In the genomic region with DNA sequence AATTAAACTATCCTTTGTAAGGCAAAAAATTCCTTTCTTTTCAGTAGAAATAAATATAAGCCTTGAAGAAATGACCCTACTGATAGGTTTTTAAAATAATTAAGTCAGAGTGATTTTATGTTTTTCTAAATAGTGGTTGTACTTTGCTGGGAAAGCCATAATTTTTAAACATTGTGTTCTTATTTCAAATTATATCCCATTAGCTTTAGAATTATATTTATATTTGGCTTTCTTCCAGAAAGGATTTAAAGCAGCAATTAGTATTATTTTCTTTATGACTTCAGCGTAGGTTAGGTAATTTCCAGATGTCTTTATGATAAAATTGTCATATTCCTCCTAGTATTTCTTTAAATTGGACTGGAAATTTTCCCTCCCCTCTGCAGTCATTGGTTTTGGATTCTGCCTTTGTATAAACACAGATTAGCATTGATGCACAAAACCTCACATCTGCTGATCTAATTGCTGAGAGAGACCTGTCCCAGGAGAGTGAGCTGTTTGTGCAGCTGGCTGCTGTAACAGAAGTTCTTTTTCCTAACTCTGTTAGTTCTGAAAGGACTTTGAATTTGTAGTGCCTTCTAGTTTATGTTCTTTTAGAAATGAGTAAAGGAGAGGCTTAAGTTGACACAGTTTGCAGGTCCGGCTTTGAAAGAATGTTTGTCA, we compare ENCODE assay signal across 11 cellular contexts. TPM values are rescaled to one million over a fixed set of nuclear protein-coding genes. Genes with fewer than 3 reads are reported as not detected.
DNase-seq lines count a peak whose midpoint lies in the region; FAIRE-seq and TF ChIP-seq lines count a peak whose summit lies in the region.
"Had no signal": no experiment of that assay in that cellular context is flagged by ENCODE, and none has a peak within 500 bp of the region (broad histone marks: within the 10 kb centered on the region; RNA-seq: fewer than 3 reads in every experiment).

No MANE protein-coding gene starts in this region.

- peak; percentile 69 for FAIRE-seq in endothelial cell of umbilical vein (lab: Jason Lieb, UNC)
- FAIRE-seq: GM12892, H1 had no signal

- CTCF ChIA-PET in endothelial cell of umbilical vein (lab: Charles Lee) = interaction anchor here (0.8 to 5.6 kb wide), 3 partner anchors 11 to 289 kb away, joined by 3 to 43 read pairs (median 5); no protein-coding TSS in a partner anchor

- no TSS peak for BruUV-seq in endothelial cell of umbilical vein (replicated peaks; lab: Mats Ljungman, UMichigan)

- H3K27me3 ChIP-seq in endothelial cell of umbilical vein (ENCODE audit: control insufficient read depth in 2 of 2, insufficient read depth in 2 of 2, low read length in 2 of 2) = no peaks in the 10 kb centered on the region

- peaks cover 10 to 12% of the 10 kb centered on the region in 2 experiments for H3K36me3 ChIP-seq in endothelial cell of umbilical vein (ENCODE audit: control insufficient read depth in 2 of 2, extremely low read depth in 1 of 2, insufficient read depth in 2 of 2, low read length in 2 of 2)

- DNase-seq in NCI-H1417 (lab: John Stamatoyannopoulos, UW) (peak in 2 of 3 experiments; percentile 35 to 80), NCI-H1417 treated with DMSO at 0.1 percent for 48 hours (lab: John Stamatoyannopoulos, UW) (no peak), NCI-H524 treated with DMSO at 0.1 percent for 48 hours (lab: John Stamatoyannopoulos, UW) (peak; percentile 54), endothelial cell of umbilical vein (ENCODE audit: low read depth, low spot score) (peak; percentile 30), smooth muscle cell of the brain vasculature (ENCODE audit: low read depth, low spot score) (peak; percentile 85), iPS-NIHi11 (ENCODE audit: low spot score) (no peak), SW 1271 (lab: John Stamatoyannopoulos, UW) (no peak), 8988T (no peak)
- DNase-seq: activated effector memory CD4-positive, alpha-beta T cell treated with anti-CD3 and anti-CD28 coated beads, Interleukin-2, amount 50 U/mL, for 16 hours had no signal

- no peaks in the 10 kb centered on the region for H3K9me3 ChIP-seq in endothelial cell of umbilical vein (replicated peaks; ENCODE audit: control insufficient read depth, insufficient read depth, low read length)

- peak overlapping the region; percentile 34 for H3K27ac ChIP-seq in endothelial cell of umbilical vein (ENCODE audit: insufficient read depth, low read depth, low read length)

- TF ChIP-seq CTCF in endothelial cell of umbilical vein (IDR thresholded peaks at IDR 0.05; ENCODE audit: extremely low read depth in 1 of 2, insufficient read depth in 1 of 2, low read depth in 1 of 2, low read length in 2 of 2) = no peak

- dilution Hi-C loops in endothelial cell of umbilical vein (cut with MboI; ENCODE audit: extremely low pct_ligation_motif_present, low sequenced_read_pairs) = no loop called here

- no peak overlapping the region for H3K4me2 ChIP-seq in endothelial cell of umbilical vein (ENCODE audit: insufficient read depth, low read length)

- H4K20me1 ChIP-seq in endothelial cell of umbilical vein (replicated peaks; ENCODE audit: control insufficient read depth, extremely low read depth, insufficient read depth, low read length) = no peaks in the 10 kb centered on the region

- POLR2A ChIA-PET in endothelial cell of umbilical vein (lab: Charles Lee) = no interaction called here

- no peak overlapping the region for H2AFZ ChIP-seq in endothelial cell of umbilical vein (ENCODE audit: low read depth, low read length)

- no peak overlapping the region for H3K4me3 ChIP-seq in endothelial cell of umbilical vein (replicated peaks in 1 of 3; ENCODE audit: insufficient read depth in 1 of 3, low read depth in 1 of 3, low read length in 3 of 3)

- no peak for TF ChIP-seq POLR2A in endothelial cell of umbilical vein (IDR thresholded peaks at IDR 0.05; ENCODE audit: low read depth, low read length)

- intact Hi-C loops in endothelial cell of umbilical vein (cut with micrococcal nuclease) = no loop called here

- H3K79me2 ChIP-seq in endothelial cell of umbilical vein (ENCODE audit: control insufficient read depth, insufficient read depth, low read length) = no peaks in the 10 kb centered on the region

- H3K4me1 ChIP-seq in endothelial cell of umbilical vein (ENCODE audit: control insufficient read depth, extremely low read depth, insufficient read depth, low read length) = peaks cover 9% of the 10 kb centered on the region

- H3K9ac ChIP-seq in endothelial cell of umbilical vein (replicated peaks; ENCODE audit: extremely low read depth, insufficient read depth, low read length) = no peak overlapping the region

- no peaks in the 10 kb centered on the region for H3K9me1 ChIP-seq in endothelial cell of umbilical vein (replicated peaks; ENCODE audit: control insufficient read depth, extremely low read depth, insufficient read depth, low read length)

TF ChIP-seq in endothelial cell of umbilical vein, 7 proteins besides CTCF, POLR2A, EP300 and RAD21:
- no peak for TF ChIP-seq POLR2AphosphoS5 (IDR thresholded peaks at IDR 0.05; ENCODE audit: insufficient read depth, low read depth, low read length)
- TF ChIP-seq EZH2 (IDR thresholded peaks at IDR 0.05; ENCODE audit: borderline replicate concordance, low read depth, low read length, severe bottlenecking) = no peak
- TF ChIP-seq FOS (IDR thresholded peaks at IDR 0.05; ENCODE audit: borderline replicate concordance, insufficient read depth, low read length) = no peak
- TF ChIP-seq MYC (IDR thresholded peaks at IDR 0.05; ENCODE audit: low read depth, low read length) = no peak
- no peak for TF ChIP-seq GATA2 (IDR thresholded peaks at IDR 0.05; ENCODE audit: insufficient read depth, insufficient read length, low read depth, low read length)
- TF ChIP-seq, protein P1, sequence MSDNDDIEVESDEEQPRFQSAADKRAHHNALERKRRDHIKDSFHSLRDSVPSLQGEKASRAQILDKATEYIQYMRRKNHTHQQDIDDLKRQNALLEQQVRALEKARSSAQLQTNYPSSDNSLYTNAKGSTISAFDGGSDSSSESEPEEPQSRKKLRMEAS (IDR thresholded peaks at IDR 0.05; ENCODE audit: insufficient read depth, insufficient read length) = no peak
- no peak for TF ChIP-seq JUN (IDR thresholded peaks at IDR 0.05; ENCODE audit: borderline replicate concordance, insufficient read depth, insufficient read length, low read depth)

RNA-seq across cellular contexts. Expression of a gene that starts 45.3 kb away (rescaled TPM):
- 495 and 508 TPM in 2 replicates for total RNA-seq in endothelial cell of umbilical vein
- polyA plus RNA-seq in endothelial cell of umbilical vein = 108 and 119 TPM in 2 replicates
- 131 and 149 TPM in 2 replicates for polyA plus RNA-seq in endothelial cell of umbilical vein (2011; cell fraction: cytosol; rRNA removed)
- polyA plus RNA-seq in endothelial cell of umbilical vein (2011; cell fraction: nucleus; rRNA removed) = 215 and 290 TPM in 2 replicates
- 283 and 399 TPM in 2 replicates for polyA plus RNA-seq in endothelial cell of umbilical vein (2012)
- 310 and 339 TPM in 2 replicates for polyA minus RNA-seq in endothelial cell of umbilical vein
- 181 TPM for polyA minus RNA-seq in endothelial cell of umbilical vein (2011; cell fraction: cytosol; rRNA and poly(A)+ RNA removed)
- polyA minus RNA-seq in endothelial cell of umbilical vein (2011; cell fraction: nucleus; rRNA and poly(A)+ RNA removed) = 113 and 201 TPM in 2 replicates

Comparison
In these comparisons a context has a peak if more than half of its experiments do, and no peak if none do; other contexts are left out.
1. DNase-seq: peak in NCI-H1417 (2 of 3), NCI-H524 treated with DMSO at 0.1 percent for 48 hours (single experiment), endothelial cell of umbilical vein (single experiment) and smooth muscle cell of the brain vasculature (single experiment); none in NCI-H1417 treated with DMSO at 0.1 percent for 48 hours (single experiment), iPS-NIHi11 (single experiment), SW 1271 (0 of 2) and 8988T (single experiment).